In the genomic region with DNA sequence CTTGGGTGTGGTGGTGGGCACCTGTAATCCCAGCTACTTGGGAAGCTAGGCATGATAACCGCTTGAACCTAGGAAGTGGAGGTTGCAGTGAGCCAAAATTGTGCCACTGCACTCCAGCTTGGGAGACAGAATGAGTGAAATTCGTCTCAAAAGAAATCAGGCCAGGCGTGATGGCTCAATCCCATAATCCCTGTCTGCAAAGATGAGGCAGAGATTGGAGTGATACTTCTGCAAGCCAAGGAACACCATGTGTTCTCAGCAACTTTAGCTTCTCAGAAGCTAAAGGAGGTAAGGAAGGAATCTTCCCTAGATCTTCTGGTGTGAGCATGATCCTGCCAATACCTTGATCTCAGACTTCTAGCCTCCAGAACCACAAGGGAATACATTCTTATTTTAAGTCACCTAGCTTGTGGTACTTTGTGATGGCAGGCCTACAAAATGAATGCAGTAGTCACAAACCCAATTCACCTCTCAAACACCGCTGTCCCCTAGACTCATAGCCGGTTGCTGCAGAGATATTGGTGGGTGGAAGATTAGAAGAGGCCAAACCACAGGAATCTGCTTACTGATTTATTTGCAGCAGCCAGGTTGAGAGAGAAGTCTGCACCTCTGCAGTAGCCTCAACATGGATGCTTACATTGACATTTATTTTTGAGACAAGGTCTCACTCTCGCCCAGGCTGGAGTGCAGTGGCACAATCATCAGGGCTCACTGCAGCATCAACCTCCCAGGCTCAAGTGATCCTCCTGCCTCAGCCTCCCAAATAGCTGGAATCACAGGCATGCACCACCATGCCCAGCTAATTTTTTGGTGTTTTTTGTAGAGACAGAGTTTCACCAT, we compare ENCODE assay signal across 22 cellular contexts. TPM values are rescaled to one million over a fixed set of nuclear protein-coding genes. Genes with fewer than 3 reads are reported as not detected.
"Had no signal": no experiment of that assay in that cellular context is flagged by ENCODE, and none has a peak within 500 bp of the region (broad histone marks: within the 10 kb centered on the region; RNA-seq: fewer than 3 reads in every experiment).

No MANE protein-coding gene starts in this region.

- H3K4me3 Mint-ChIP-seq: dendritic cell treated with granulocyte-macrophage colony-stimulating factor and Interleukin-4, amounts not matched to agents 40 ng/mL and 50 ng/mL, for 4 days; effector memory CD8-positive, alpha-beta T cell; naive thymus-derived CD4-positive, alpha-beta T cell; nephron progenitor cell; stimulated activated effector memory CD8-positive, alpha-beta T cell treated with anti-CD3 and anti-CD28 coated beads, Interleukin-12 subunit alpha, Interleukin-12 subunit beta, amount 100 ng/mL, for 72 hours; stimulated activated naive CD8-positive, alpha-beta T cell treated with anti-CD3 and anti-CD28 coated beads, Interleukin-15, Interleukin-2, amounts not matched to agents 100 ng/mL and 50 ng/mL, for 24 hours had no signal

- H3K36me3 ChIP-seq: esophagus squamous epithelium, gastroesophageal sphincter, tibial artery, upper lobe of left lung, vagina had no signal

- H3K36me3 Mint-ChIP-seq: stimulated activated effector memory CD8-positive, alpha-beta T cell treated with anti-CD3 and anti-CD28 coated beads, Interleukin-12 subunit alpha, Interleukin-12 subunit beta, amount 100 ng/mL, for 72 hours had no signal

- H3K27ac ChIP-seq: esophagus squamous epithelium, gastroesophageal sphincter, hepatocyte, tibial artery, upper lobe of left lung, vagina had no signal

- H3K4me1 Mint-ChIP-seq: nephron progenitor cell; stimulated activated effector memory CD8-positive, alpha-beta T cell treated with anti-CD3 and anti-CD28 coated beads, Interleukin-12 subunit alpha, Interleukin-12 subunit beta, amount 100 ng/mL, for 72 hours had no signal

- H3K27me3 ChIP-seq: esophagus squamous epithelium, gastroesophageal sphincter, hepatocyte, tibial artery, upper lobe of left lung, vagina had no signal

- H3K27ac Mint-ChIP-seq: dendritic cell treated with granulocyte-macrophage colony-stimulating factor and Interleukin-4, amounts not matched to agents 40 ng/mL and 50 ng/mL, for 4 days; effector memory CD8-positive, alpha-beta T cell; naive thymus-derived CD4-positive, alpha-beta T cell; nephron progenitor cell; stimulated activated effector memory CD8-positive, alpha-beta T cell treated with anti-CD3 and anti-CD28 coated beads, Interleukin-12 subunit alpha, Interleukin-12 subunit beta, amount 100 ng/mL, for 72 hours; stimulated activated naive CD8-positive, alpha-beta T cell treated with anti-CD3 and anti-CD28 coated beads, Interleukin-15, Interleukin-2, amounts not matched to agents 100 ng/mL and 50 ng/mL, for 24 hours had no signal

- ATAC-seq: effector memory CD8-positive, alpha-beta T cell; gastroesophageal sphincter; naive thymus-derived CD4-positive, alpha-beta T cell; right cardiac atrium; stimulated activated effector memory CD8-positive, alpha-beta T cell treated with anti-CD3 and anti-CD28 coated beads, Interleukin-12 subunit alpha, Interleukin-12 subunit beta, amount 100 ng/mL, for 72 hours had no signal

- H3K27me3 Mint-ChIP-seq: dendritic cell treated with granulocyte-macrophage colony-stimulating factor and Interleukin-4, amounts not matched to agents 40 ng/mL and 50 ng/mL, for 4 days; effector memory CD8-positive, alpha-beta T cell; naive thymus-derived CD4-positive, alpha-beta T cell had no signal

- DNase-seq: effector memory CD8-positive, alpha-beta T cell; esophagus squamous epithelium; foreskin fibroblast; glutamatergic neuron; kidney glomerular epithelial cell; mesendoderm; naive thymus-derived CD4-positive, alpha-beta T cell; nephron progenitor cell; right cardiac atrium; stimulated activated CD4-positive, alpha-beta T cell treated with anti-CD3 and anti-CD28 coated beads, Interleukin-4, amount 100 ng/mL, for 1 hour; stimulated activated CD8-positive, alpha-beta memory T cell treated with anti-CD3 and anti-CD28 coated beads, Interleukin-4, amount 100 ng/mL, for 48 hours; tibial artery; upper lobe of left lung had no signal

- H3K4me1 ChIP-seq: esophagus squamous epithelium, gastroesophageal sphincter, tibial artery, upper lobe of left lung, vagina had no signal

- H3K4me3 ChIP-seq: esophagus squamous epithelium, gastroesophageal sphincter, hepatocyte, tibial artery, upper lobe of left lung, vagina had no signal

- FAIRE-seq: colon, islet of Langerhans had no signal

RNA-seq across cellular contexts. Expression of gene L1TD1, which starts 18.6 kb away (rescaled TPM):
- total RNA-seq: lung microvascular endothelial cell, vagina had no signal
